ENCODE assay signal across 1 cellular context in the genomic region with DNA sequence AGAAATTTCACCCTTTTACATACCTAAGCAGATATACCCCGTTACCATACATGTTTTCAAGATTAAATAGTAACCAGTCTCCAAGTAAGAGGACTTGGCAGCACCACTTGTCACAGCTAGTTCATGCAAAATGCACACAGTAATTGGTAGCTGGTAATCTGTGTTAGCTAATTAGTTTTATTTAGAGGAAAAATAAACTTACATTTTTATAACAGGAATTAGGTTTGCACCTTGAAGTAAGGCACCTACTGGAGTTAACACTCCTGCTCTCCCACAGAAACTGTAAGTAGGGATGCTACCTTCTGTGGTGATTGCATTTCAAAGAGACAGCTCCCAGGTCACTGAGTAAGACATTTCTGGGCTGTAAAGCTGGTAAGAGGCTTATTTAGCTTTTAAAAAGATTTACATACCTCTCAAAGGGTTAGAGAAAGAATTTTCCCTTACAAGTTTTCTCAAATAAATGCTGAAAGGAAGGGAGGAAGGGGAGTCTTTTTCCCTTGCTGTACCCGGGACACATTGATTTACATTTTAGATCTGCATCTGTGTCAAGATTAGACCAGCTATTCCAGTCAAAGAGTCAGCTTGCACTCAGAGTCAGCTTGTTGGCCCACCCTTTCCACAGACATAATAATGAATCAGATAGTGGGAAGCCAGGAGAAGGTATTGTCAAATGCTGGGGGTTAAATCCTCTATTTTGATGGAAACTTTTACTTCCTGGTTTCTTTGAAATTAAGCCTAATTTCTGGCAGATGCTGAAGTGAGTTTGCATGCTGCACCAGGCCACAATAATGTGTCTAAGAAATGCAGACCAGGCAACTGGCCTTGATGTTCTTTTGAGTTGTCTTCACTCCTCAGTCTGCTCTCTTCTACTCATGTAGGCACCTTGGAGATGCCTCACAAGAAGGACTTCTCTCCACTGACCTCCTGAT.
TF ChIP-seq lines count a peak whose summit lies in the region.

No MANE protein-coding gene starts in this region.

TF ChIP-seq in H1, 55 proteins besides CTCF, POLR2A, EP300 and RAD21 (continued from another document):
- TF ChIP-seq, protein P1, sequence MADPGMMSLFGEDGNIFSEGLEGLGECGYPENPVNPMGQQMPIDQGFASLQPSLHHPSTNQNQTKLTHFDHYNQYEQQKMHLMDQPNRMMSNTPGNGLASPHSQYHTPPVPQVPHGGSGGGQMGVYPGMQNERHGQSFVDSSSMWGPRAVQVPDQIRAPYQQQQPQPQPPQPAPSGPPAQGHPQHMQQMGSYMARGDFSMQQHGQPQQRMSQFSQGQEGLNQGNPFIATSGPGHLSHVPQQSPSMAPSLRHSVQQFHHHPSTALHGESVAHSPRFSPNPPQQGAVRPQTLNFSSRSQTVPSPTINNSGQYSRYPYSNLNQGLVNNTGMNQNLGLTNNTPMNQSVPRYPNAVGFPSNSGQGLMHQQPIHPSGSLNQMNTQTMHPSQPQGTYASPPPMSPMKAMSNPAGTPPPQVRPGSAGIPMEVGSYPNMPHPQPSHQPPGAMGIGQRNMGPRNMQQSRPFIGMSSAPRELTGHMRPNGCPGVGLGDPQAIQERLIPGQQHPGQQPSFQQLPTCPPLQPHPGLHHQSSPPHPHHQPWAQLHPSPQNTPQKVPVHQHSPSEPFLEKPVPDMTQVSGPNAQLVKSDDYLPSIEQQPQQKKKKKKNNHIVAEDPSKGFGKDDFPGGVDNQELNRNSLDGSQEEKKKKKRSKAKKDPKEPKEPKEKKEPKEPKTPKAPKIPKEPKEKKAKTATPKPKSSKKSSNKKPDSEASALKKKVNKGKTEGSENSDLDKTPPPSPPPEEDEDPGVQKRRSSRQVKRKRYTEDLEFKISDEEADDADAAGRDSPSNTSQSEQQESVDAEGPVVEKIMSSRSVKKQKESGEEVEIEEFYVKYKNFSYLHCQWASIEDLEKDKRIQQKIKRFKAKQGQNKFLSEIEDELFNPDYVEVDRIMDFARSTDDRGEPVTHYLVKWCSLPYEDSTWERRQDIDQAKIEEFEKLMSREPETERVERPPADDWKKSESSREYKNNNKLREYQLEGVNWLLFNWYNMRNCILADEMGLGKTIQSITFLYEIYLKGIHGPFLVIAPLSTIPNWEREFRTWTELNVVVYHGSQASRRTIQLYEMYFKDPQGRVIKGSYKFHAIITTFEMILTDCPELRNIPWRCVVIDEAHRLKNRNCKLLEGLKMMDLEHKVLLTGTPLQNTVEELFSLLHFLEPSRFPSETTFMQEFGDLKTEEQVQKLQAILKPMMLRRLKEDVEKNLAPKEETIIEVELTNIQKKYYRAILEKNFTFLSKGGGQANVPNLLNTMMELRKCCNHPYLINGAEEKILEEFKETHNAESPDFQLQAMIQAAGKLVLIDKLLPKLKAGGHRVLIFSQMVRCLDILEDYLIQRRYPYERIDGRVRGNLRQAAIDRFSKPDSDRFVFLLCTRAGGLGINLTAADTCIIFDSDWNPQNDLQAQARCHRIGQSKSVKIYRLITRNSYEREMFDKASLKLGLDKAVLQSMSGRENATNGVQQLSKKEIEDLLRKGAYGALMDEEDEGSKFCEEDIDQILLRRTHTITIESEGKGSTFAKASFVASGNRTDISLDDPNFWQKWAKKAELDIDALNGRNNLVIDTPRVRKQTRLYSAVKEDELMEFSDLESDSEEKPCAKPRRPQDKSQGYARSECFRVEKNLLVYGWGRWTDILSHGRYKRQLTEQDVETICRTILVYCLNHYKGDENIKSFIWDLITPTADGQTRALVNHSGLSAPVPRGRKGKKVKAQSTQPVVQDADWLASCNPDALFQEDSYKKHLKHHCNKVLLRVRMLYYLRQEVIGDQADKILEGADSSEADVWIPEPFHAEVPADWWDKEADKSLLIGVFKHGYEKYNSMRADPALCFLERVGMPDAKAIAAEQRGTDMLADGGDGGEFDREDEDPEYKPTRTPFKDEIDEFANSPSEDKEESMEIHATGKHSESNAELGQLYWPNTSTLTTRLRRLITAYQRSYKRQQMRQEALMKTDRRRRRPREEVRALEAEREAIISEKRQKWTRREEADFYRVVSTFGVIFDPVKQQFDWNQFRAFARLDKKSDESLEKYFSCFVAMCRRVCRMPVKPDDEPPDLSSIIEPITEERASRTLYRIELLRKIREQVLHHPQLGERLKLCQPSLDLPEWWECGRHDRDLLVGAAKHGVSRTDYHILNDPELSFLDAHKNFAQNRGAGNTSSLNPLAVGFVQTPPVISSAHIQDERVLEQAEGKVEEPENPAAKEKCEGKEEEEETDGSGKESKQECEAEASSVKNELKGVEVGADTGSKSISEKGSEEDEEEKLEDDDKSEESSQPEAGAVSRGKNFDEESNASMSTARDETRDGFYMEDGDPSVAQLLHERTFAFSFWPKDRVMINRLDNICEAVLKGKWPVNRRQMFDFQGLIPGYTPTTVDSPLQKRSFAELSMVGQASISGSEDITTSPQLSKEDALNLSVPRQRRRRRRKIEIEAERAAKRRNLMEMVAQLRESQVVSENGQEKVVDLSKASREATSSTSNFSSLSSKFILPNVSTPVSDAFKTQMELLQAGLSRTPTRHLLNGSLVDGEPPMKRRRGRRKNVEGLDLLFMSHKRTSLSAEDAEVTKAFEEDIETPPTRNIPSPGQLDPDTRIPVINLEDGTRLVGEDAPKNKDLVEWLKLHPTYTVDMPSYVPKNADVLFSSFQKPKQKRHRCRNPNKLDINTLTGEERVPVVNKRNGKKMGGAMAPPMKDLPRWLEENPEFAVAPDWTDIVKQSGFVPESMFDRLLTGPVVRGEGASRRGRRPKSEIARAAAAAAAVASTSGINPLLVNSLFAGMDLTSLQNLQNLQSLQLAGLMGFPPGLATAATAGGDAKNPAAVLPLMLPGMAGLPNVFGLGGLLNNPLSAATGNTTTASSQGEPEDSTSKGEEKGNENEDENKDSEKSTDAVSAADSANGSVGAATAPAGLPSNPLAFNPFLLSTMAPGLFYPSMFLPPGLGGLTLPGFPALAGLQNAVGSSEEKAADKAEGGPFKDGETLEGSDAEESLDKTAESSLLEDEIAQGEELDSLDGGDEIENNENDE (IDR thresholded peaks at IDR 0.05; ENCODE audit: insufficient replicate concordance, low read length): peak; percentile 78
- TF ChIP-seq SRF (IDR thresholded peaks at IDR 0.05; ENCODE audit: low read depth, low read length): no peak
- TF ChIP-seq RXRA (IDR thresholded peaks at IDR 0.05; ENCODE audit: insufficient read depth, low read depth, low read length): no peak
- no peak for TF ChIP-seq HDAC2 (IDR thresholded peaks at IDR 0.05; ENCODE audit: borderline replicate concordance in 1 of 2, low read depth in 2 of 2, low read length in 2 of 2)
TF ChIP-seq in H1: peak in this region for 1.
